In genomic region chr13:99967884-99968520, GRCh38 we compare ENCODE assay signal across 9 cellular contexts. TPM values are rescaled to one million over a fixed set of nuclear protein-coding genes. Genes with fewer than 3 reads are reported as not detected.
A peak's percentile ranks its signal among the peaks of the same experiment; 100 is the strongest.
DNase-seq lines count a peak whose midpoint lies in the region; ATAC-seq, FAIRE-seq and TF ChIP-seq lines count a peak whose summit lies in the region.
"Had no signal": no experiment of that assay in that cellular context is flagged by ENCODE, and none has a peak within 500 bp of the region (broad histone marks: within the 10 kb centered on the region; RNA-seq: fewer than 3 reads in every experiment).

No MANE protein-coding gene starts in this region.

- peak overlapping the region; percentile 95 for H3K4me3 ChIP-seq in A549
- no peak overlapping the region for H3K4me3 ChIP-seq in K562

- peaks cover 13% of the 10 kb centered on the region; the same call in 2 of the 3 replicates for H3K4me1 ChIP-seq in A549
- peaks cover 2% of the 10 kb centered on the region for H3K4me1 ChIP-seq in ES-I3 (ENCODE audit: insufficient read depth, low read length)
- peaks cover 0 to 40% of the 10 kb centered on the region in 2 experiments; a peak in 3 of 5 replicates for H3K4me1 ChIP-seq in K562 (replicated peaks in 1 of 2; ENCODE audit: control insufficient read depth in 2 of 2, insufficient read depth in 2 of 2, low read length in 2 of 2)

- H3K27me3 Mint-ChIP-seq in natural killer cell (ENCODE audit: low read depth in 2 of 2), result peaks cover 59 to 63% of the 10 kb centered on the region in 2 donors

- peaks cover 4% of the 10 kb centered on the region for H3K36me3 Mint-ChIP-seq in natural killer cell

- FAIRE-seq in A549 (lab: Jason Lieb, UNC) (no peak), K562 (lab: Jason Lieb, UNC) (no peak)

- WGBS in A549 (ENCODE audit: missing lambda C conversion rate), result 2% methylated on average over 9 of the region's 58 CpGs
- WGBS in K562 (ENCODE audit: insufficient coverage, low coverage, missing lambda C conversion rate), result 90% methylated on average over 7 of the region's 58 CpGs

- no peak for TF ChIP-seq POLR2A in A549 (IDR thresholded peaks at IDR 0.05; ENCODE audit: low read length)
- TF ChIP-seq POLR2A in K562 (conservative IDR thresholded peaks at IDR 0.05), result no peak

- no peaks in the 10 kb centered on the region for H3K27me3 ChIP-seq in K562 (ENCODE audit: control insufficient read depth in 2 of 2, insufficient read depth in 2 of 2, low read length in 2 of 2)

- no peak for TF ChIP-seq RAD21 in A549 (conservative IDR thresholded peaks at IDR 0.05 in 1 of 2, IDR thresholded peaks at IDR 0.05 in 1 of 2)
- no peak for TF ChIP-seq RAD21 in K562 (CRISPR knock-in tag; conservative IDR thresholded peaks at IDR 0.05 in 1 of 2, IDR thresholded peaks at IDR 0.05 in 1 of 2)

- no peaks in the 10 kb centered on the region for H4K20me1 ChIP-seq in K562 (replicated peaks; ENCODE audit: control insufficient read depth, insufficient read depth, low read length)

- H3K4me2 ChIP-seq in A549 (peak overlapping the region; percentile 98), K562 (ENCODE audit: insufficient read depth, low read length) (no peak overlapping the region)

- H3K4me1 Mint-ChIP-seq in natural killer cell, result peaks cover 18 to 27% of the 10 kb centered on the region in 2 donors

- no peak for TF ChIP-seq EP300 in A549 (IDR thresholded peaks at IDR 0.05)
- TF ChIP-seq EP300 in K562 (IDR thresholded peaks at IDR 0.05; ENCODE audit: low read length), result no peak

- in situ Hi-C loops in K562 (cut with MboI), result no loop called here

- no TSS peak for BruUV-seq in K562 (replicated peaks; lab: Mats Ljungman, UMichigan)

- H3K9me3 ChIP-seq in A549 (no peaks in the 10 kb centered on the region), ES-I3 (ENCODE audit: control insufficient read depth, insufficient read depth, low read length) (no peaks in the 10 kb centered on the region), K562 (replicated peaks; ENCODE audit: control insufficient read depth, insufficient read depth, low read depth, low read length) (no peaks in the 10 kb centered on the region)

- intact Hi-C loops in K562 (cut with micrococcal nuclease), result no loop called here
- intact Hi-C loops in natural killer cell (cut with micrococcal nuclease), result no loop called here

- ATAC-seq in A549, result peak in 1 of 2 experiments; percentile 13; a peak in 2 of 6 replicates
- ATAC-seq in K562, result no peak
- no peak for ATAC-seq in natural killer cell
- ATAC-seq in HG03039 (IDR thresholded peaks at IDR 0.05; ENCODE audit: unreplicated experiment), result no peak

- H3K79me2 ChIP-seq in K562 (ENCODE audit: control insufficient read depth, insufficient read depth, low read length), result peaks cover 14% of the 10 kb centered on the region; the same call in 2 of the 3 replicates

- H3K27ac ChIP-seq in A549, result peak overlapping the region; percentile 98 to 100
- H3K27ac ChIP-seq in K562 (ENCODE audit: extremely low read depth, low read depth, low read length), result no peak overlapping the region

- CTCF ChIA-PET in A549 (lab: Yijun Ruan, JAX) (interaction anchor here (0.6 to 1.1 kb wide), 3 partner anchors 13 to 311 kb away, joined by 3 to 4 read pairs (median 4); partner anchors contain the start of gene ZIC2), K562 (lab: Yijun Ruan, JAX; ENCODE audit: low intra/inter-chr PET ratio) (no interaction called here)

- H3K4me3 Mint-ChIP-seq in natural killer cell, result peak overlapping the region; percentile 62

- no peaks in the 10 kb centered on the region for H3K9me1 ChIP-seq in K562 (ENCODE audit: control insufficient read depth, insufficient read depth, low read length)

- peak in 1 of 2 experiments; percentile 48 for DNase-seq in A549 (ENCODE audit: low read depth in 1 of 2, low spot score in 1 of 2)
- DNase-seq in K562 (ENCODE audit: extremely low read depth in 1 of 4, low spot score in 3 of 4), result peak in 1 of 4 experiments; percentile 18
- DNase-seq in natural killer cell, result no peak
- DNase-seq in stimulated activated naive CD4-positive, alpha-beta T cell (lab: John Stamatoyannopoulos, UW), result no peak
- no peak for DNase-seq in hypothalamus (lab: John Stamatoyannopoulos, UW)
- DNase-seq in GM10266 (ENCODE audit: extremely low spot score), result no peak
- DNase-seq: activated naive CD4-positive, alpha-beta T cell treated with anti-CD3 and anti-CD28 coated beads for 36 hours had no signal

- TF ChIP-seq CTCF in A549 (IDR thresholded peaks at IDR 0.05), result no peak
- TF ChIP-seq CTCF in K562 (IDR thresholded peaks at IDR 0.05 in 2 of 3, conservative IDR thresholded peaks at IDR 0.05 in 1 of 3; ENCODE audit: insufficient read depth in 2 of 3, low read depth in 1 of 3, low read length in 3 of 3), result no peak
- TF ChIP-seq CTCF in natural killer cell (IDR thresholded peaks at IDR 0.05), result no peak
- TF ChIP-seq CTCF in GM10266 (IDR thresholded peaks at IDR 0.05; ENCODE audit: control insufficient read depth, insufficient read depth, low read depth, missing control alignments), result no peak

- peak overlapping the region in 1 of 2 donors; percentile 4 for H3K27ac Mint-ChIP-seq in natural killer cell
- H3K27ac Mint-ChIP-seq: activated naive CD4-positive, alpha-beta T cell treated with anti-CD3 and anti-CD28 coated beads for 36 hours had no signal

- H3K9me3 Mint-ChIP-seq in natural killer cell, result no peaks in the 10 kb centered on the region

- H3K9ac ChIP-seq in ES-I3 (ENCODE audit: low read depth, low read length) (peak overlapping the region; percentile 73), K562 (ENCODE audit: insufficient read depth in 1 of 2, low read depth in 2 of 2, low read length in 2 of 2) (no peak overlapping the region)

- POLR2A ChIA-PET in A549 (lab: Yijun Ruan, JAX), result interaction anchor here (2.1 kb wide), 1 partner anchor 13 kb away, joined by 15 read pairs; the partner anchor contains the start of gene ZIC2
- POLR2A ChIA-PET in K562 (lab: Yijun Ruan, JAX), result no interaction called here

- no peak overlapping the region for H2AFZ ChIP-seq in K562 (ENCODE audit: low read depth, low read length)

- H3K36me3 ChIP-seq in ES-I3 (ENCODE audit: insufficient read depth, low read length) (no peaks in the 10 kb centered on the region; the same call in 1 of the 2 replicates), K562 (ENCODE audit: control insufficient read depth, insufficient read depth, low read length) (peaks cover 12% of the 10 kb centered on the region; the same call in 1 of the 3 replicates)

TF ChIP-seq in A549, 52 proteins besides CTCF, POLR2A, EP300 and RAD21 (continues in another document):
- TF ChIP-seq JUNB (IDR thresholded peaks at IDR 0.05), result no peak

RNA-seq across cellular contexts. Expression of gene ZIC5, which starts 3.6 kb away (rescaled TPM):
- polyA plus RNA-seq in A549 (2011; rRNA removed) (2.8 and 3.0 TPM in 2 replicates), A549 (2017; fragmentation: RNase III; extraction: RNeasy Plus Mini Kit Qiagen cat#74134 plus additional on column Dnase treatment) (2.8 to 3.1 TPM (median 3.1 TPM) in 3 replicates), K562 (2011; rRNA removed) (0.76 and 0.92 TPM in 2 replicates), K562 (2014; fragmentation: Illumina TruSeq; extraction: Trizol) (1.3 and 1.8 TPM in 2 replicates), K562 (2014; fragmentation: Nextera tagmentation; extraction: Ambion mirVana) (under 1 TPM; 0.57 to 0.73 TPM), K562 (2014; rRNA removed) (0.89 and 1.4 TPM in 2 replicates)
- polyA plus RNA-seq in A549 (2012; cell fraction: cytosol; rRNA removed), result 1.3 and 1.6 TPM in 2 replicates
- polyA plus RNA-seq in A549 (2012; cell fraction: nucleus; rRNA removed), result 1.7 and 1.8 TPM in 2 replicates
- polyA minus RNA-seq in A549 (2011; rRNA and poly(A)+ RNA removed), result 1.9 and 2.4 TPM in 2 replicates
- 0.97 and 1.9 TPM in 2 replicates for total RNA-seq in K562 (2011; cell fraction: chromatin; rRNA removed; ENCODE audit: low replicate concordance)
- 0.79 and 1.0 TPM in 2 replicates for total RNA-seq in K562 (2011; cell fraction: nucleolus; rRNA removed)
- 1.2 and 1.6 TPM in 2 replicates for total RNA-seq in K562 (2011; cell fraction: nucleoplasm; rRNA removed)
- total RNA-seq in K562 (2014; rRNA removed) (1.1 and 1.3 TPM in 2 replicates), K562 (2014; rRNA removed; fragmentation: Illumina TruSeq; extraction: Trizol) (1.1 and 1.2 TPM in 2 replicates), K562 (2015; rRNA removed; fragmentation: Illumina TruSeq; extraction: Trizol) (1.3 and 1.5 TPM in 2 replicates), K562 (2021) (2.0 and 2.2 TPM in 2 replicates), natural killer cell (not detected)
- polyA plus RNA-seq in K562 (2011; cell fraction: cytosol; rRNA removed), result 0.55 and 0.61 TPM in 2 replicates
- 1.2 and 1.7 TPM in 2 replicates for polyA plus RNA-seq in K562 (2011; cell fraction: nucleus; rRNA removed)
- 0.68 and 0.83 TPM in 2 replicates for polyA plus RNA-seq in K562 (2012)
- 0.53 and 0.66 TPM in 2 replicates for polyA minus RNA-seq in K562 (2011; rRNA and poly(A)+ RNA removed)
- 0.91 and 1.2 TPM in 2 replicates for polyA minus RNA-seq in K562 (2011; cell fraction: cytosol; rRNA and poly(A)+ RNA removed)
- 1.3 and 1.4 TPM in 2 replicates for polyA minus RNA-seq in K562 (2011; cell fraction: nucleus; rRNA and poly(A)+ RNA removed)
- total RNA-seq: activated naive CD4-positive, alpha-beta T cell treated with anti-CD3 and anti-CD28 coated beads for 36 hours had no signal

RNA-seq across cellular contexts. Expression of gene ZIC2, which starts 13.6 kb away (rescaled TPM):
- polyA plus RNA-seq in A549 (2011; rRNA removed), result 2.1 and 3.0 TPM in 2 replicates
- 3.6 and 5.0 TPM in 2 replicates for polyA plus RNA-seq in A549 (2012; cell fraction: cytosol; rRNA removed)
- polyA plus RNA-seq in A549 (2012; cell fraction: nucleus; rRNA removed), result 6.7 and 9.0 TPM in 2 replicates
- 7.9 to 10.3 TPM (median 9.2 TPM) in 3 replicates for polyA plus RNA-seq in A549 (2017; fragmentation: RNase III; extraction: RNeasy Plus Mini Kit Qiagen cat#74134 plus additional on column Dnase treatment)
- 2.6 and 4.0 TPM in 2 replicates for polyA minus RNA-seq in A549 (2011; rRNA and poly(A)+ RNA removed)
- 5.8 and 7.8 TPM in 2 replicates for total RNA-seq in K562 (2011; cell fraction: chromatin; rRNA removed; ENCODE audit: low replicate concordance)
- 5.7 and 7.7 TPM in 2 replicates for total RNA-seq in K562 (2011; cell fraction: nucleolus; rRNA removed)
- 4.1 and 7.0 TPM in 2 replicates for total RNA-seq in K562 (2011; cell fraction: nucleoplasm; rRNA removed)
- 3.7 and 6.1 TPM in 2 replicates for total RNA-seq in K562 (2014; rRNA removed)
- total RNA-seq in K562 (2014; rRNA removed; fragmentation: Illumina TruSeq; extraction: Trizol), result 2.3 and 2.4 TPM in 2 replicates
- total RNA-seq in K562 (2015; rRNA removed; fragmentation: Illumina TruSeq; extraction: Trizol), result 3.7 and 4.5 TPM in 2 replicates
- 18.0 and 22.1 TPM in 2 replicates for total RNA-seq in K562 (2021)
- polyA plus RNA-seq in K562 (2011; rRNA removed), result 1.8 and 2.2 TPM in 2 replicates
- polyA plus RNA-seq in K562 (2011; cell fraction: cytosol; rRNA removed), result 1.4 and 2.3 TPM in 2 replicates
- polyA plus RNA-seq in K562 (2011; cell fraction: nucleus; rRNA removed), result 6.9 and 9.9 TPM in 2 replicates
- 7.4 and 9.3 TPM in 2 replicates for polyA plus RNA-seq in K562 (2012)
- polyA plus RNA-seq in K562 (2014; fragmentation: Illumina TruSeq; extraction: Trizol), result 6.5 and 7.3 TPM in 2 replicates
- 1 to 10 TPM; 4.2 to 9.8 TPM for polyA plus RNA-seq in K562 (2014; fragmentation: Nextera tagmentation; extraction: Ambion mirVana)
- 4.6 and 6.3 TPM in 2 replicates for polyA plus RNA-seq in K562 (2014; rRNA removed)
- polyA minus RNA-seq in K562 (2011; rRNA and poly(A)+ RNA removed), result 1.5 and 2.4 TPM in 2 replicates
- polyA minus RNA-seq in K562 (2011; cell fraction: cytosol; rRNA and poly(A)+ RNA removed), result 2.9 and 10.6 TPM in 2 replicates
- polyA minus RNA-seq in K562 (2011; cell fraction: nucleus; rRNA and poly(A)+ RNA removed), result 7.3 and 9.6 TPM in 2 replicates
- not detected for total RNA-seq in natural killer cell
- total RNA-seq: activated naive CD4-positive, alpha-beta T cell treated with anti-CD3 and anti-CD28 coated beads for 36 hours had no signal

Comparison
In these comparisons a context has a peak if more than half of its experiments do, and no peak if none do; other contexts are left out.
1. Of the 35 proteins assayed by ChIP-seq in both K562 and A549: peak only in K562: none; only in A549: E2F6 and MAX; in both: none; in neither: 32; mixed calls (peak in some experiments, not most) for 1.